In genomic region chr7:106104861-106105260, GRCh38 we compare ENCODE assay signal across 19 cellular contexts. TPM values are rescaled to one million over a fixed set of nuclear protein-coding genes. Genes with fewer than 3 reads are reported as not detected.
DNase-seq lines count a peak whose midpoint lies in the region; ATAC-seq and TF ChIP-seq lines count a peak whose summit lies in the region.
"Had no signal": no experiment of that assay in that cellular context is flagged by ENCODE, and none has a peak within 500 bp of the region (broad histone marks: within the 10 kb centered on the region; RNA-seq: fewer than 3 reads in every experiment).

No MANE protein-coding gene starts in this region.

- H3K9ac ChIP-seq in mammary epithelial cell (ENCODE audit: insufficient read depth, low read length) = no peak overlapping the region
- H3K9ac ChIP-seq in Karpas-422 (ENCODE audit: low read length) = peak overlapping the region; percentile 7; the same call in 1 of the 2 replicates
- H3K9ac ChIP-seq in subcutaneous abdominal adipose tissue (ENCODE audit: low read length in 5 of 5) = no peak overlapping the region
- H3K9ac ChIP-seq in smooth muscle cell (ENCODE audit: low read depth) = no peak overlapping the region

- H3K27me3 ChIP-seq in mammary epithelial cell (ENCODE audit: insufficient read depth, low read length) (no peaks in the 10 kb centered on the region), Karpas-422 (ENCODE audit: low read length) (no peaks in the 10 kb centered on the region), subcutaneous abdominal adipose tissue (ENCODE audit: control insufficient read depth in 5 of 5, insufficient read depth in 4 of 5, low read length in 5 of 5) (no peaks in the 10 kb centered on the region), smooth muscle cell (ENCODE audit: low read depth) (no peaks in the 10 kb centered on the region)

- H3K36me3 ChIP-seq in mammary epithelial cell (ENCODE audit: insufficient read depth, low read length) = peaks cover 4% of the 10 kb centered on the region
- H3K36me3 ChIP-seq in Karpas-422 (ENCODE audit: insufficient read depth, low read length) = peaks cover 54% of the 10 kb centered on the region
- no peaks in the 10 kb centered on the region for H3K36me3 ChIP-seq in subcutaneous abdominal adipose tissue (ENCODE audit: control insufficient read depth in 5 of 5, insufficient read depth in 5 of 5, low read length in 5 of 5)
- H3K36me3 ChIP-seq in smooth muscle cell (ENCODE audit: low read depth) = no peaks in the 10 kb centered on the region

- H3K27ac Mint-ChIP-seq in MCF 10A (ENCODE audit: low read depth, unreplicated experiment) = no peak overlapping the region
- H3K27ac Mint-ChIP-seq in activated CD4-positive, alpha-beta memory T cell treated with anti-CD3 and anti-CD28 coated beads for 36 hours = no peak overlapping the region
- H3K27ac Mint-ChIP-seq: CD14-positive monocyte had no signal

- peaks cover 54% of the 10 kb centered on the region for H3K4me1 Mint-ChIP-seq in MCF 10A (ENCODE audit: insufficient read depth, unreplicated experiment)
- H3K4me1 Mint-ChIP-seq in activated CD4-positive, alpha-beta memory T cell treated with anti-CD3 and anti-CD28 coated beads for 36 hours (ENCODE audit: low read depth) = peaks cover 62% of the 10 kb centered on the region

- CTCF ChIA-PET in mammary epithelial cell (lab: Charles Lee; ENCODE audit: low non-redundant PET) = interaction anchor here (0.6 kb wide), 1 partner anchor 1044 kb away, joined by 3 read pairs; no protein-coding TSS in a partner anchor
- CTCF ChIA-PET in MCF 10A (lab: Yijun Ruan, JAX) = interaction anchor here (0.7 to 1.8 kb wide), 2 partner anchors 32 to 49 kb away, joined by 3 to 5 read pairs; no protein-coding TSS in a partner anchor
- CTCF ChIA-PET in activated CD4-positive, alpha-beta memory T cell treated with anti-CD3 and anti-CD28 coated beads for 36 hours (lab: Charles Lee) = interaction anchor here (0.7 kb wide), 1 partner anchor 72 kb away, joined by 3 read pairs; no protein-coding TSS in a partner anchor

- no peak for ATAC-seq in GM21367 (IDR thresholded peaks at IDR 0.05; ENCODE audit: unreplicated experiment)
- ATAC-seq: A549, Right ventricle myocardium inferior had no signal

- dilution Hi-C loops in mammary epithelial cell (cut with HindIII; ENCODE audit: low sequenced_read_pairs) = no loop called here

- WGBS in mammary epithelial cell (ENCODE audit: low coverage, missing lambda C conversion rate) = 100% methylated on average over 2 of the region's 2 CpGs
- 94% methylated on average over 2 of the region's 2 CpGs for WGBS in smooth muscle cell (ENCODE audit: low lambda C conversion rate)

- H3K27ac ChIP-seq in mammary epithelial cell (ENCODE audit: insufficient read depth, low read depth, low read length) (peak overlapping the region; percentile 4), Karpas-422 (ENCODE audit: low read length) (peak overlapping the region; percentile 98), subcutaneous abdominal adipose tissue (ENCODE audit: low read depth, low read length) (peak overlapping the region; percentile 26), smooth muscle cell (ENCODE audit: low read depth) (no peak overlapping the region)
- H3K27ac ChIP-seq: A549 had no signal

- H3K4me2 ChIP-seq in mammary epithelial cell (ENCODE audit: insufficient read depth, low read depth, low read length) (no peak overlapping the region), Karpas-422 (ENCODE audit: low read depth, low read length, poor library complexity, severe bottlenecking) (peak overlapping the region; percentile 52), smooth muscle cell (no peak overlapping the region)
- H3K4me2 ChIP-seq: A549 had no signal

- no peaks in the 10 kb centered on the region for H3K9me3 Mint-ChIP-seq in MCF 10A (ENCODE audit: unreplicated experiment)
- H3K9me3 Mint-ChIP-seq in activated CD4-positive, alpha-beta memory T cell treated with anti-CD3 and anti-CD28 coated beads for 36 hours = no peaks in the 10 kb centered on the region
- H3K9me3 Mint-ChIP-seq: CD14-positive monocyte had no signal

- no peaks in the 10 kb centered on the region for H3K9me3 ChIP-seq in mammary epithelial cell (replicated peaks; ENCODE audit: insufficient read depth, low read length)
- H3K9me3 ChIP-seq in Karpas-422 (ENCODE audit: low read length) = no peaks in the 10 kb centered on the region
- no peaks in the 10 kb centered on the region for H3K9me3 ChIP-seq in subcutaneous abdominal adipose tissue (ENCODE audit: control insufficient read depth in 5 of 5, low read length in 5 of 5)
- no peaks in the 10 kb centered on the region for H3K9me3 ChIP-seq in smooth muscle cell (replicated peaks; ENCODE audit: low read depth)
- H3K9me3 ChIP-seq: A549 had no signal

- intact Hi-C loops in mammary epithelial cell (cut with micrococcal nuclease) = no loop called here
- intact Hi-C loops in MCF 10A (cut with micrococcal nuclease) = no loop called here
- intact Hi-C loops in activated CD4-positive, alpha-beta memory T cell treated with anti-CD3 and anti-CD28 coated beads for 36 hours (cut with micrococcal nuclease) = no loop called here

- BruUV-seq in mammary epithelial cell (replicated peaks; lab: Mats Ljungman, UMichigan) (no TSS peak), MCF 10A (replicated peaks; lab: Mats Ljungman, UMichigan) (no TSS peak)

- H2AFZ ChIP-seq in mammary epithelial cell (ENCODE audit: low read depth, low read length) = no peak overlapping the region
- H2AFZ ChIP-seq in Karpas-422 (ENCODE audit: low read length) = no peak overlapping the region
- no peak overlapping the region for H2AFZ ChIP-seq in smooth muscle cell (ENCODE audit: low read depth)

- in situ Hi-C loops in mammary epithelial cell (cut with MboI; ENCODE audit: low sequenced_read_pairs in 2 of 2) = no loop called here

- H3K9me2 ChIP-seq in Karpas-422 (replicated peaks; ENCODE audit: insufficient read depth, low read length) = no peaks in the 10 kb centered on the region

- H3K36me3 Mint-ChIP-seq in MCF 10A (ENCODE audit: insufficient read depth, unreplicated experiment) = peaks cover 7% of the 10 kb centered on the region
- no peaks in the 10 kb centered on the region for H3K36me3 Mint-ChIP-seq in activated CD4-positive, alpha-beta memory T cell treated with anti-CD3 and anti-CD28 coated beads for 36 hours

- no peak overlapping the region for H3K4me3 Mint-ChIP-seq in MCF 10A (ENCODE audit: unreplicated experiment)
- no peak overlapping the region for H3K4me3 Mint-ChIP-seq in activated CD4-positive, alpha-beta memory T cell treated with anti-CD3 and anti-CD28 coated beads for 36 hours
- H3K4me3 Mint-ChIP-seq: CD14-positive monocyte had no signal

- H3K4me1 ChIP-seq in mammary epithelial cell (ENCODE audit: insufficient read depth, low read length) (peaks cover 17% of the 10 kb centered on the region), Karpas-422 (ENCODE audit: low read length) (peaks cover 99% of the 10 kb centered on the region), subcutaneous abdominal adipose tissue (ENCODE audit: control insufficient read depth in 5 of 5, insufficient read depth in 5 of 5, low read length in 5 of 5) (peaks cover 2 to 65% (median 47%) of the 10 kb centered on the region in 5 donors), smooth muscle cell (ENCODE audit: low read depth) (peaks cover 13% of the 10 kb centered on the region)

- no peak for TF ChIP-seq CTCF in mammary epithelial cell (conservative IDR thresholded peaks at IDR 0.05 in 1 of 2, IDR thresholded peaks at IDR 0.05 in 1 of 2; ENCODE audit: extremely low read depth in 1 of 2, insufficient read depth in 1 of 2, low read depth in 1 of 2, low read length in 2 of 2)
- no peak for TF ChIP-seq CTCF in MCF 10A (IDR thresholded peaks at IDR 0.05; ENCODE audit: unreplicated experiment)
- TF ChIP-seq CTCF in smooth muscle cell (IDR thresholded peaks at IDR 0.05; ENCODE audit: borderline replicate concordance, insufficient read depth, poor library complexity, severe bottlenecking) = no peak

- POLR2A ChIA-PET in MCF 10A (lab: Yijun Ruan, JAX) = interaction anchor here (1.0 to 3.7 kb wide), 4 partner anchors 11 to 40 kb away, joined by 3 to 30 read pairs (median 6); no protein-coding TSS in a partner anchor
- POLR2A ChIA-PET in activated CD4-positive, alpha-beta memory T cell treated with anti-CD3 and anti-CD28 coated beads for 36 hours (lab: Charles Lee) = no interaction called here

- H4K20me1 ChIP-seq in mammary epithelial cell (ENCODE audit: insufficient read depth, low read length) (peaks cover 4% of the 10 kb centered on the region), Karpas-422 (ENCODE audit: insufficient read depth, low read depth, low read length) (peaks cover 36% of the 10 kb centered on the region), smooth muscle cell (ENCODE audit: low read depth) (peaks cover 100% of the 10 kb centered on the region)

- H3K4me3 ChIP-seq in mammary epithelial cell (replicated peaks in 1 of 3; ENCODE audit: insufficient read depth in 1 of 3, low read depth in 2 of 3, low read length in 3 of 3) (no peak overlapping the region), Karpas-422 (ENCODE audit: low read length) (peak overlapping the region; percentile 48), subcutaneous abdominal adipose tissue (ENCODE audit: low read depth in 1 of 5, low read length in 5 of 5) (no peak overlapping the region), smooth muscle cell (no peak overlapping the region)
- H3K4me3 ChIP-seq: A549 had no signal

- H3K27me3 Mint-ChIP-seq in MCF 10A (ENCODE audit: insufficient read depth, unreplicated experiment) = no peaks in the 10 kb centered on the region
- H3K27me3 Mint-ChIP-seq in activated CD4-positive, alpha-beta memory T cell treated with anti-CD3 and anti-CD28 coated beads for 36 hours = no peaks in the 10 kb centered on the region

- H3F3A ChIP-seq in smooth muscle cell (ENCODE audit: low read depth) = no peaks in the 10 kb centered on the region

- H3K79me2 ChIP-seq in mammary epithelial cell (ENCODE audit: insufficient read depth, low read length) (peaks cover 99% of the 10 kb centered on the region), Karpas-422 (ENCODE audit: low read length) (peaks cover 100% of the 10 kb centered on the region), smooth muscle cell (ENCODE audit: low read depth) (peaks cover 98% of the 10 kb centered on the region)

- DNase-seq in mammary epithelial cell (no peak), MCF 10A (ENCODE audit: unreplicated experiment) (no peak), Karpas-422 (no peak), dermis blood vessel endothelial cell (peak; percentile 60), smooth muscle cell (lab: John Stamatoyannopoulos, UW; ENCODE audit: unreplicated experiment) (no peak)
- DNase-seq in activated CD4-positive, alpha-beta memory T cell treated with anti-CD3 and anti-CD28 coated beads for 36 hours = no peak
- DNase-seq: DMS53, GDM1, H7, NCI-H1092, NCI-H1694, NCI-H2107, NCI-H226, NCI-H69 had no signal

RNA-seq across cellular contexts. Expression of gene SYPL1, which starts 7.3 kb away (rescaled TPM):
- total RNA-seq in mammary epithelial cell = 100 to 1,000 TPM in 1 of 2 donors, 10 to 100 TPM in 1; 74.3 to 124 TPM
- 131 TPM for polyA plus RNA-seq in mammary epithelial cell
- 278 TPM for polyA minus RNA-seq in mammary epithelial cell
- total RNA-seq in MCF 10A (2022) = 77.6 and 92.1 TPM in 2 replicates
- 88.9 and 251 TPM in 2 replicates for total RNA-seq in Karpas-422 (2014; rRNA removed; shearing (Covaris generic); ENCODE audit: low replicate concordance)
- total RNA-seq in dermis blood vessel endothelial cell = 92.7 and 133 TPM in 2 replicates
- 93.3 and 107 TPM in 2 replicates for total RNA-seq in smooth muscle cell
- polyA plus RNA-seq in smooth muscle cell = 75.2 and 96.0 TPM in 2 replicates
- 10 to 100 TPM; 27.4 to 29.1 TPM for total RNA-seq in activated CD4-positive, alpha-beta memory T cell treated with anti-CD3 and anti-CD28 coated beads for 36 hours
